Comparison of ENCODE assay signal across 13 cellular contexts in the genomic region with DNA sequence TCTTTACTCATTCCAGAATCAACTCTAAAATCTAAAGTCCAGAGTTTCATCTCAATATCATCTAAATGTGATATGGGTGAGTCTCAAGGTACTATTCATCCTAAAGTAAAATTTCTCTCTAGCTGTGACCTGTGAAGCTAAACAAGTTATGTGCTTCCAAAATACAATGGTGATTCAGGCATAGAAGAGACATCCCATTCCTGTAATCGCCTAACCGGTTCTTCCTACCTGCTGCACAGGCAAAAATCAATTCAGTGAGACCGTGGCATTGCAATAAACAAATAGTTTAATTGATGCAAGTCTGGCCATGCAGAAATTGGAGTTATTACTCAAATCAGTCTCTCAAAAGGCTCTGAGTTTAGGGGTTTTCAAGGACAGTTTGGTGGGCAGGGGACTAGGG.
DNase-seq lines count a peak whose midpoint lies in the region; ATAC-seq and TF ChIP-seq lines count a peak whose summit lies in the region.
"Had no signal": no experiment of that assay in that cellular context is flagged by ENCODE, and none has a peak within 500 bp of the region (broad histone marks: within the 10 kb centered on the region; RNA-seq: fewer than 3 reads in every experiment).

No MANE protein-coding gene starts in this region.

- no peak for TF ChIP-seq CTCF in PC-3 (conservative IDR thresholded peaks at IDR 0.05; ENCODE audit: low read depth, low read length)
- no peak for TF ChIP-seq CTCF in vagina (IDR thresholded peaks at IDR 0.05)

- H3K4me3 ChIP-seq in PC-3 (ENCODE audit: low read length) (no peak overlapping the region), vagina (no peak overlapping the region)
- H3K4me3 ChIP-seq: BLaER1 had no signal

- H3K27ac ChIP-seq in PC-3 (ENCODE audit: low read length) (no peak overlapping the region), epithelial cell of prostate (no peak overlapping the region), vagina (no peak overlapping the region)
- H3K27ac ChIP-seq: BLaER1 had no signal

- H3K4me2 ChIP-seq in PC-3 (ENCODE audit: low read length) = no peak overlapping the region
- H3K4me2 ChIP-seq: BLaER1 had no signal

- POLR2A ChIA-PET in PC-3 (lab: Charles Lee; ENCODE audit: unreplicated experiment) = no interaction called here

- no peaks in the 10 kb centered on the region for H3F3A ChIP-seq in PC-3 (ENCODE audit: low read length, unreplicated experiment)

- H3K4me1 ChIP-seq in PC-3 (ENCODE audit: insufficient read depth, low read length) (no peaks in the 10 kb centered on the region), vagina (no peaks in the 10 kb centered on the region)
- H3K4me1 ChIP-seq: BLaER1 had no signal

- DNase-seq in SIG-M5 treated with dmso at 0.1 percent for 504 hours (lab: John Stamatoyannopoulos, UW; ENCODE audit: unreplicated experiment) (peak; percentile 5), SIG-M5 (lab: John Stamatoyannopoulos, UW) (no peak), PC-3 (peak; percentile 22), epithelial cell of prostate (ENCODE audit: low read depth, low spot score) (peak; percentile 26), vagina (ENCODE audit: extremely low spot score in 2 of 2) (no peak), NOMO-1 treated with dmso at 0.1 percent for 144 hours (lab: John Stamatoyannopoulos, UW; ENCODE audit: unreplicated experiment) (no peak)
- DNase-seq: 8988T; CD4-positive, alpha-beta memory T cell; DMS79 treated with DMSO at 0.1 percent for 48 hours; GF-D8; H9 had no signal

- no peaks in the 10 kb centered on the region for H3K9me2 ChIP-seq in PC-3 (replicated peaks; ENCODE audit: low read length)

- no TSS peak for BruUV-seq in PC-3 (replicated peaks; lab: Mats Ljungman, UMichigan)

- intact Hi-C loops in PC-3 (cut with micrococcal nuclease) = no loop called here
- intact Hi-C loops in vagina (cut with DNase I) = no loop called here

- H3K9ac ChIP-seq in PC-3 (ENCODE audit: low read length) = no peak overlapping the region
- H3K9ac ChIP-seq: BLaER1 had no signal

- no peak overlapping the region for H2AFZ ChIP-seq in PC-3 (ENCODE audit: low read length)

- H3K79me2 ChIP-seq in PC-3 (ENCODE audit: low read length) = no peaks in the 10 kb centered on the region

- no peak for ATAC-seq in PC-3
- no peak for ATAC-seq in GM18861 (IDR thresholded peaks at IDR 0.05; ENCODE audit: unreplicated experiment)

- no peak for TF ChIP-seq POLR2A in vagina (IDR thresholded peaks at IDR 0.05)

- H3K9me3 ChIP-seq in PC-3 (ENCODE audit: low read length) (no peaks in the 10 kb centered on the region), vagina (no peaks in the 10 kb centered on the region)
- H3K9me3 ChIP-seq: BLaER1 had no signal

- H3K36me3 ChIP-seq in PC-3 (ENCODE audit: low read depth, low read length) = no peaks in the 10 kb centered on the region
- no peaks in the 10 kb centered on the region for H3K36me3 ChIP-seq in vagina
- H3K36me3 ChIP-seq: BLaER1 had no signal

- no peaks in the 10 kb centered on the region for H4K20me1 ChIP-seq in PC-3 (ENCODE audit: low read length)
- H4K20me1 ChIP-seq: BLaER1 had no signal

- CTCF ChIA-PET in PC-3 (lab: Charles Lee) = no interaction called here

- H3K27me3 ChIP-seq in PC-3 (ENCODE audit: low read length) = no peaks in the 10 kb centered on the region
- H3K27me3 ChIP-seq in vagina = no peaks in the 10 kb centered on the region
- H3K27me3 ChIP-seq: BLaER1 had no signal

Comparison
In these comparisons a context has a peak if more than half of its experiments do, and no peak if none do; other contexts are left out.
1. DNase-seq: peak in SIG-M5 treated with dmso at 0.1 percent for 504 hours (single experiment), PC-3 (single experiment) and epithelial cell of prostate (single experiment); none in SIG-M5 (single experiment), vagina (0 of 2) and NOMO-1 treated with dmso at 0.1 percent for 144 hours (single experiment).